ENCODE assay signal across 18 cellular contexts in genomic region chr6:53815381-53816119, GRCh38. TPM values are rescaled to one million over a fixed set of nuclear protein-coding genes. Genes with fewer than 3 reads are reported as not detected.
DNase-seq lines count a peak whose midpoint lies in the region; ATAC-seq and TF ChIP-seq lines count a peak whose summit lies in the region.
"Had no signal": no experiment of that assay in that cellular context is flagged by ENCODE, and none has a peak within 500 bp of the region (broad histone marks: within the 10 kb centered on the region; RNA-seq: fewer than 3 reads in every experiment).

No MANE protein-coding gene starts in this region.

- no peak overlapping the region for H2BK15ac ChIP-seq in H9 (ENCODE audit: low read depth, low read length)

- H3K36me3 ChIP-seq in smooth muscle cell (ENCODE audit: low read depth): no peaks in the 10 kb centered on the region
- H3K36me3 ChIP-seq: neutrophil had no signal

- H3K23ac ChIP-seq in H9 (ENCODE audit: insufficient read length, low read depth, low read length): no peak overlapping the region

- H3K14ac ChIP-seq in H9 (ENCODE audit: insufficient read depth, low read length): no peak overlapping the region

- H3K9ac ChIP-seq in H9 (ENCODE audit: extremely low read depth, insufficient read length, low read length) (no peak overlapping the region), smooth muscle cell (ENCODE audit: low read depth) (peak overlapping the region; percentile 16)

- no peak overlapping the region for H2AK5ac ChIP-seq in H9 (ENCODE audit: insufficient read length, low read length)

- no peak overlapping the region for H3K56ac ChIP-seq in H9 (ENCODE audit: insufficient read length, low read depth, low read length)

- peaks cover 9% of the 10 kb centered on the region for H3F3A ChIP-seq in smooth muscle cell (ENCODE audit: low read depth)

- no peak for ATAC-seq in activated T-cell treated with anti-CD3 and anti-CD28 coated beads, Interleukin-2, amount 50 U/mL, for 4 hours
- ATAC-seq in CD4-positive, alpha-beta T cell (ENCODE audit: poor library complexity): no peak
- ATAC-seq: stimulated activated naive B cell treated with anti-CD40 and anti-IgM and Interleukin-4, amounts not matched to agents 10 μg/mL and 1 μg/mL and 100 μg/mL, for 72 hours had no signal

- H3K27me3 ChIP-seq in H9 (ENCODE audit: insufficient read depth, low read length): no peaks in the 10 kb centered on the region
- no peaks in the 10 kb centered on the region for H3K27me3 ChIP-seq in smooth muscle cell (ENCODE audit: low read depth)
- no peaks in the 10 kb centered on the region for H3K27me3 ChIP-seq in CD4-positive, alpha-beta T cell (ENCODE audit: control insufficient read depth, insufficient read depth, low read length)
- H3K27me3 ChIP-seq: neutrophil had no signal

- H3K9me3 ChIP-seq in H9 (ENCODE audit: control insufficient read depth, low read depth, low read length) (no peaks in the 10 kb centered on the region), smooth muscle cell (replicated peaks; ENCODE audit: low read depth) (no peaks in the 10 kb centered on the region)
- H3K9me3 ChIP-seq in CD4-positive, alpha-beta T cell (ENCODE audit: control insufficient read depth, low read length): no peaks in the 10 kb centered on the region
- H3K9me3 ChIP-seq: neutrophil had no signal

- POLR2A ChIA-PET in CD4-positive, alpha-beta T cell (lab: Charles Lee): no interaction called here

- no CpG with 5 or more reads among the region's 7 CpGs for WGBS in H9 (ENCODE audit: extremely low coverage, insufficient read length, low lambda C conversion rate)
- WGBS in smooth muscle cell (ENCODE audit: low lambda C conversion rate): 33% methylated on average over 7 of the region's 7 CpGs

- H4K20me1 ChIP-seq in H9 (ENCODE audit: control insufficient read depth, insufficient read depth, insufficient read length) (no peaks in the 10 kb centered on the region), smooth muscle cell (ENCODE audit: low read depth) (peaks cover 70% of the 10 kb centered on the region)

- no peak overlapping the region for H3T11ph ChIP-seq in H9 (ENCODE audit: low read length)

- no peak overlapping the region for H2BK12ac ChIP-seq in H9 (ENCODE audit: insufficient read length, low read depth, low read length)

- no peak overlapping the region for H2BK120ac ChIP-seq in H9 (ENCODE audit: low read depth, low read length, poor library complexity, severe bottlenecking)

- no peak overlapping the region for H3K4me3 Mint-ChIP-seq in H9
- H3K4me3 Mint-ChIP-seq in activated T-cell treated with anti-CD3 and anti-CD28 coated beads, Interleukin-2, amount 50 U/mL, for 4 hours: no peak overlapping the region
- H3K4me3 Mint-ChIP-seq in CD4-positive, alpha-beta T cell: no peak overlapping the region
- H3K4me3 Mint-ChIP-seq: activated naive CD4-positive, alpha-beta T cell treated with anti-CD3 and anti-CD28 coated beads for 36 hours; stimulated activated naive B cell treated with anti-CD40 and anti-IgM and Interleukin-4, amounts not matched to agents 10 μg/mL and 1 μg/mL and 100 μg/mL, for 72 hours had no signal

- H3K27ac ChIP-seq in H9 (ENCODE audit: insufficient read length, low read depth, low read length): no peak overlapping the region
- peak overlapping the region; percentile 63 for H3K27ac ChIP-seq in smooth muscle cell (ENCODE audit: low read depth)
- no peak overlapping the region for H3K27ac ChIP-seq in CD4-positive, alpha-beta T cell (ENCODE audit: low read depth, low read length)
- H3K27ac ChIP-seq: neutrophil had no signal

- intact Hi-C loops in CD4-positive, alpha-beta T cell (cut with DNase I, micrococcal nuclease): no loop called here

- H4K91ac ChIP-seq in H9 (ENCODE audit: insufficient read length, low read depth, low read length): no peak overlapping the region

- H4K8ac ChIP-seq in H9 (replicated peaks; ENCODE audit: insufficient read length, low read depth, low read length): no peak overlapping the region

- H3K27ac Mint-ChIP-seq in H9: peak overlapping the region in 2 of 3 experiments; percentile 19 to 21; a peak in 1 of 7 replicates
- no peak overlapping the region for H3K27ac Mint-ChIP-seq in CD4-positive, alpha-beta T cell
- H3K27ac Mint-ChIP-seq: activated naive CD4-positive, alpha-beta T cell treated with anti-CD3 and anti-CD28 coated beads for 36 hours; stimulated activated naive B cell treated with anti-CD40 and anti-IgM and Interleukin-4, amounts not matched to agents 10 μg/mL and 1 μg/mL and 100 μg/mL, for 72 hours had no signal

- H2AFZ ChIP-seq in H9 (ENCODE audit: low read length) (no peak overlapping the region), smooth muscle cell (ENCODE audit: low read depth) (no peak overlapping the region)

- DNase-seq in H9 (no peak), cardiac fibroblast (ENCODE audit: low read depth in 2 of 2) (peak; percentile 17 to 46), lung microvascular endothelial cell (ENCODE audit: low read depth in 2 of 2) (peak; percentile 43 to 55), smooth muscle cell (lab: John Stamatoyannopoulos, UW; ENCODE audit: unreplicated experiment) (no peak), NCI-H2081 treated with DMSO at 0.1 percent for 48 hours (lab: John Stamatoyannopoulos, UW) (no peak), Ammon's horn (ENCODE audit: low spot score) (no peak)
- no peak for DNase-seq in activated T-cell treated with anti-CD3 and anti-CD28 coated beads, Interleukin-2, amount 50 U/mL, for 4 hours
- no peak for DNase-seq in CD4-positive, alpha-beta T cell
- DNase-seq: activated CD4-positive, alpha-beta T cell treated with anti-CD3 and anti-CD28 coated beads for 1 hour; activated CD8-positive, alpha-beta memory T cell treated with anti-CD3 and anti-CD28 coated beads, Interleukin-2, amount 50 U/mL, for 4 hours; activated naive CD4-positive, alpha-beta T cell treated with anti-CD3 and anti-CD28 coated beads for 36 hours; foreskin fibroblast; GDM1; NCI-H1105 treated with DMSO at 0.1 percent for 48 hours; NCI-H2227 treated with DMSO at 0.1 percent for 48 hours; stimulated activated naive B cell treated with anti-CD40 and anti-IgM and Interleukin-4, amounts not matched to agents 10 μg/mL and 1 μg/mL and 100 μg/mL, for 72 hours; T-helper 2 cell had no signal

- H2BK20ac ChIP-seq in H9 (ENCODE audit: low read depth, low read length, poor library complexity, severe bottlenecking): no peak overlapping the region

- H3K79me2 ChIP-seq in H9 (ENCODE audit: insufficient read depth, low read length) (no peaks in the 10 kb centered on the region; the same call in 1 of the 2 replicates), smooth muscle cell (ENCODE audit: low read depth) (peaks cover 59% of the 10 kb centered on the region)

- H3K4me3 ChIP-seq in cardiac fibroblast (replicated peaks in 1 of 2; ENCODE audit: low read depth in 2 of 2, low read length in 2 of 2) (no peak overlapping the region), smooth muscle cell (peak overlapping the region; percentile 23)

- H2BK5ac ChIP-seq in H9 (ENCODE audit: insufficient read length, low read length): no peak overlapping the region

- H3K4me2 ChIP-seq in H9 (ENCODE audit: insufficient read depth, insufficient read length, low read length) (no peak overlapping the region), smooth muscle cell (peak overlapping the region; percentile 73)

- no peaks in the 10 kb centered on the region for H3K9me3 Mint-ChIP-seq in H9
- no peaks in the 10 kb centered on the region for H3K9me3 Mint-ChIP-seq in activated T-cell treated with anti-CD3 and anti-CD28 coated beads, Interleukin-2, amount 50 U/mL, for 4 hours
- H3K9me3 Mint-ChIP-seq in CD4-positive, alpha-beta T cell: no peaks in the 10 kb centered on the region
- H3K9me3 Mint-ChIP-seq: activated naive CD4-positive, alpha-beta T cell treated with anti-CD3 and anti-CD28 coated beads for 36 hours had no signal

- no peaks in the 10 kb centered on the region for H3K79me1 ChIP-seq in H9 (ENCODE audit: insufficient read depth, low read depth, low read length, poor library complexity, severe bottlenecking)

- H3K4ac ChIP-seq in H9 (ENCODE audit: low read depth, low read length): no peak overlapping the region

- no peaks in the 10 kb centered on the region for H3K27me3 Mint-ChIP-seq in H9 (ENCODE audit: low read depth)
- no peaks in the 10 kb centered on the region for H3K27me3 Mint-ChIP-seq in activated T-cell treated with anti-CD3 and anti-CD28 coated beads, Interleukin-2, amount 50 U/mL, for 4 hours (ENCODE audit: low read depth)
- H3K27me3 Mint-ChIP-seq in CD4-positive, alpha-beta T cell: no peaks in the 10 kb centered on the region
- H3K27me3 Mint-ChIP-seq: stimulated activated naive B cell treated with anti-CD40 and anti-IgM and Interleukin-4, amounts not matched to agents 10 μg/mL and 1 μg/mL and 100 μg/mL, for 72 hours had no signal

- H3K4me1 Mint-ChIP-seq in H9: peaks cover 34 to 37% of the 10 kb centered on the region in 2 experiments
- no peaks in the 10 kb centered on the region for H3K4me1 Mint-ChIP-seq in activated T-cell treated with anti-CD3 and anti-CD28 coated beads, Interleukin-2, amount 50 U/mL, for 4 hours (ENCODE audit: low read depth)
- H3K4me1 Mint-ChIP-seq in CD4-positive, alpha-beta T cell (ENCODE audit: low read depth): no peaks in the 10 kb centered on the region

- H3K18ac ChIP-seq in H9 (ENCODE audit: insufficient read length, low read depth, low read length): no peak overlapping the region

- no peak overlapping the region for H4K5ac ChIP-seq in H9 (ENCODE audit: insufficient read length, low read depth, low read length)

- no peaks in the 10 kb centered on the region for H3K23me2 ChIP-seq in H9 (ENCODE audit: insufficient read length, low read depth, low read length, poor library complexity, severe bottlenecking)

- CTCF ChIA-PET in CD4-positive, alpha-beta T cell (lab: Charles Lee): no interaction called here

- TF ChIP-seq CTCF in H9 (conservative IDR thresholded peaks at IDR 0.05) (no peak), cardiac fibroblast (IDR thresholded peaks at IDR 0.05; ENCODE audit: low read depth, low read length) (no peak), smooth muscle cell (IDR thresholded peaks at IDR 0.05; ENCODE audit: borderline replicate concordance, insufficient read depth, poor library complexity, severe bottlenecking) (no peak)
- TF ChIP-seq CTCF in CD4-positive, alpha-beta T cell (IDR thresholded peaks at IDR 0.05): no peak

- peaks cover 2% of the 10 kb centered on the region; the same call in 1 of the 2 replicates for H3K4me1 ChIP-seq in H9 (ENCODE audit: insufficient read depth, low read length)
- H3K4me1 ChIP-seq in smooth muscle cell (ENCODE audit: low read depth): peaks cover 12% of the 10 kb centered on the region

- H3K36me3 Mint-ChIP-seq in H9 (ENCODE audit: insufficient read depth in 1 of 3, low read depth in 3 of 3): no peaks in the 10 kb centered on the region
- H3K36me3 Mint-ChIP-seq in activated T-cell treated with anti-CD3 and anti-CD28 coated beads, Interleukin-2, amount 50 U/mL, for 4 hours (ENCODE audit: insufficient read depth): no peaks in the 10 kb centered on the region
- no peaks in the 10 kb centered on the region for H3K36me3 Mint-ChIP-seq in CD4-positive, alpha-beta T cell (ENCODE audit: low read depth)

RNA-seq across cellular contexts. Expression of gene LRRC1, which starts 20.7 kb away (rescaled TPM):
- total RNA-seq in H9 (2021) (8.4 and 10.3 TPM in 2 replicates), lung microvascular endothelial cell (38.4 and 77.8 TPM in 2 replicates), smooth muscle cell (19.9 and 24.0 TPM in 2 replicates)
- 11.8 and 14.6 TPM in 2 replicates for polyA plus RNA-seq in smooth muscle cell
- total RNA-seq in activated T-cell treated with anti-CD3 and anti-CD28 coated beads, Interleukin-2, amount 50 U/mL, for 4 hours: 1 to 10 TPM in 1 of 3 donors, under 1 TPM in 2; 0.78 to 1.9 (median 0.79) TPM
- 1 to 10 TPM in 1 of 2 experiments, under 1 TPM in 1; 0.78 to 1.1 TPM for total RNA-seq in CD4-positive, alpha-beta T cell

Comparison
In these comparisons a context has a peak if more than half of its experiments do, and no peak if none do; other contexts are left out.
1. DNase-seq: peak in cardiac fibroblast (2 of 2) and lung microvascular endothelial cell (2 of 2); none in H9 (single experiment), smooth muscle cell (single experiment), NCI-H2081 treated with DMSO at 0.1 percent for 48 hours (single experiment), Ammon's horn (single experiment), activated T-cell treated with anti-CD3 and anti-CD28 coated beads, Interleukin-2, amount 50 U/mL, for 4 hours (single experiment) and CD4-positive, alpha-beta T cell (0 of 10).